26 cellular contexts compared by ENCODE assay signal in genomic region chr3:128179474-128179819, GRCh38. TPM values are rescaled to one million over a fixed set of nuclear protein-coding genes. Genes with fewer than 3 reads are reported as not detected.
DNase-seq lines count a peak whose midpoint lies in the region; ATAC-seq and TF ChIP-seq lines count a peak whose summit lies in the region.
"Had no signal": no experiment of that assay in that cellular context is flagged by ENCODE, and none has a peak within 500 bp of the region (broad histone marks: within the 10 kb centered on the region; RNA-seq: fewer than 3 reads in every experiment).

No MANE protein-coding gene starts in this region.

- POLR2A ChIA-PET in CD4-positive, alpha-beta T cell (lab: Charles Lee) = interaction anchor here (0.6 kb wide), 1 partner anchor 411 kb away, joined by 3 read pairs; no protein-coding TSS in a partner anchor

- H3K36me3 Mint-ChIP-seq in CD4-positive, alpha-beta T cell (ENCODE audit: low read depth) = peaks cover 12% of the 10 kb centered on the region
- H3K36me3 Mint-ChIP-seq in neural progenitor cell = no peaks in the 10 kb centered on the region
- H3K36me3 Mint-ChIP-seq: natural killer cell had no signal

- H3K36me3 ChIP-seq in neural progenitor cell = no peaks in the 10 kb centered on the region
- H3K36me3 ChIP-seq: WERI-Rb-1 had no signal

- no peak overlapping the region for H3K4me2 ChIP-seq in neural progenitor cell
- H3K4me2 ChIP-seq: smooth muscle cell had no signal

- DNase-seq in CD4-positive, alpha-beta T cell = no peak
- no peak for DNase-seq in fibroblast of pulmonary artery (ENCODE audit: low read depth)
- no peak for DNase-seq in neural progenitor cell (ENCODE audit: low spot score)
- DNase-seq in NCI-H345 treated with DMSO at 0.1 percent for 48 hours (lab: John Stamatoyannopoulos, UW; ENCODE audit: unreplicated experiment) = no peak
- no peak for DNase-seq in erythroblast (lab: John Stamatoyannopoulos, UW)
- DNase-seq: ACHN; activated CD8-positive, alpha-beta T cell treated with anti-CD3 and anti-CD28 coated beads for 36 hours; activated naive CD4-positive, alpha-beta T cell treated with anti-CD3 and anti-CD28 coated beads, Interleukin-2, amount 10 ng/mL, durations not matched to agents 7 days and 5 days; activated T-cell treated with anti-CD3 and anti-CD28 coated beads, Interleukin-2, amount 50 U/mL, for 24 hours; aorta; DMS 273 treated with DMSO at 0.1 percent for 48 hours; GDM1; KBM-7; MV-4-11; natural killer cell; NCI-H2081 treated with DMSO at 0.1 percent for 48 hours; NCI-H526; WERI-Rb-1 had no signal

- no peaks in the 10 kb centered on the region for H3K9me3 ChIP-seq in CD4-positive, alpha-beta T cell (ENCODE audit: control insufficient read depth, low read length)
- H3K9me3 ChIP-seq in neural progenitor cell (ENCODE audit: low read depth) = no peaks in the 10 kb centered on the region

- peak overlapping the region; percentile 20 for H3K27ac Mint-ChIP-seq in CD4-positive, alpha-beta T cell
- no peak overlapping the region for H3K27ac Mint-ChIP-seq in neural progenitor cell
- H3K27ac Mint-ChIP-seq: activated CD8-positive, alpha-beta T cell treated with anti-CD3 and anti-CD28 coated beads for 36 hours; activated naive CD4-positive, alpha-beta T cell treated with anti-CD3 and anti-CD28 coated beads, Interleukin-2, amount 10 ng/mL, durations not matched to agents 7 days and 5 days; activated T-cell treated with anti-CD3 and anti-CD28 coated beads, Interleukin-2, amount 50 U/mL, for 24 hours; memory B cell; natural killer cell; progenitor cell of endocrine pancreas had no signal

- H3K27me3 Mint-ChIP-seq in CD4-positive, alpha-beta T cell = no peaks in the 10 kb centered on the region
- peaks cover 7% of the 10 kb centered on the region for H3K27me3 Mint-ChIP-seq in neural progenitor cell (ENCODE audit: insufficient read depth, low read depth)
- H3K27me3 Mint-ChIP-seq: activated CD8-positive, alpha-beta T cell treated with anti-CD3 and anti-CD28 coated beads for 36 hours; activated naive CD4-positive, alpha-beta T cell treated with anti-CD3 and anti-CD28 coated beads, Interleukin-2, amount 10 ng/mL, durations not matched to agents 7 days and 5 days; activated T-cell treated with anti-CD3 and anti-CD28 coated beads, Interleukin-2, amount 50 U/mL, for 24 hours; memory B cell had no signal

- intact Hi-C loops in CD4-positive, alpha-beta T cell (cut with DNase I, micrococcal nuclease) = loop anchor here in 1 of 2 experiments (10.0 kb wide), 1 partner anchor 315 kb away; the partner anchor contains the start of gene GATA2

- peaks cover 63% of the 10 kb centered on the region for H3K4me1 Mint-ChIP-seq in CD4-positive, alpha-beta T cell (ENCODE audit: low read depth)
- peaks cover 39% of the 10 kb centered on the region for H3K4me1 Mint-ChIP-seq in neural progenitor cell

- H3K9me3 Mint-ChIP-seq in CD4-positive, alpha-beta T cell = no peaks in the 10 kb centered on the region
- no peaks in the 10 kb centered on the region for H3K9me3 Mint-ChIP-seq in neural progenitor cell
- H3K9me3 Mint-ChIP-seq: activated CD8-positive, alpha-beta T cell treated with anti-CD3 and anti-CD28 coated beads for 36 hours; activated naive CD4-positive, alpha-beta T cell treated with anti-CD3 and anti-CD28 coated beads, Interleukin-2, amount 10 ng/mL, durations not matched to agents 7 days and 5 days; activated T-cell treated with anti-CD3 and anti-CD28 coated beads, Interleukin-2, amount 50 U/mL, for 24 hours; natural killer cell had no signal

- no peak for TF ChIP-seq CTCF in CD4-positive, alpha-beta T cell (IDR thresholded peaks at IDR 0.05)
- no peak for TF ChIP-seq CTCF in fibroblast of pulmonary artery (IDR thresholded peaks at IDR 0.05; ENCODE audit: low read length, missing control alignments)
- TF ChIP-seq CTCF in neural progenitor cell (IDR thresholded peaks at IDR 0.05) = no peak

- CTCF ChIA-PET in CD4-positive, alpha-beta T cell (lab: Charles Lee) = no interaction called here

- no peaks in the 10 kb centered on the region for H4K20me1 ChIP-seq in neural progenitor cell (ENCODE audit: low read depth)

- peaks cover 23% of the 10 kb centered on the region for H3K4me1 ChIP-seq in neural progenitor cell

- no peaks in the 10 kb centered on the region for H3F3A ChIP-seq in neural progenitor cell (ENCODE audit: low read depth)

- no peak overlapping the region for H3K4me3 Mint-ChIP-seq in CD4-positive, alpha-beta T cell
- no peak overlapping the region for H3K4me3 Mint-ChIP-seq in neural progenitor cell
- H3K4me3 Mint-ChIP-seq: activated CD8-positive, alpha-beta T cell treated with anti-CD3 and anti-CD28 coated beads for 36 hours; activated naive CD4-positive, alpha-beta T cell treated with anti-CD3 and anti-CD28 coated beads, Interleukin-2, amount 10 ng/mL, durations not matched to agents 7 days and 5 days; activated T-cell treated with anti-CD3 and anti-CD28 coated beads, Interleukin-2, amount 50 U/mL, for 24 hours; memory B cell; natural killer cell had no signal

- H3K27me3 ChIP-seq in CD4-positive, alpha-beta T cell (ENCODE audit: control insufficient read depth, insufficient read depth, low read length) = no peaks in the 10 kb centered on the region
- no peaks in the 10 kb centered on the region for H3K27me3 ChIP-seq in neural progenitor cell

- no peak overlapping the region for H3K9ac ChIP-seq in neural progenitor cell

- no peak overlapping the region for H3K27ac ChIP-seq in CD4-positive, alpha-beta T cell (ENCODE audit: low read depth, low read length)
- no peak overlapping the region for H3K27ac ChIP-seq in neural progenitor cell
- H3K27ac ChIP-seq: C4-2B, HL-60, WERI-Rb-1 had no signal

- no peak for TF ChIP-seq POLR2A in erythroblast (IDR thresholded peaks at IDR 0.05; ENCODE audit: low read length)

- H2AFZ ChIP-seq in neural progenitor cell (replicated peaks) = peak overlapping the region; percentile 45

- no peaks in the 10 kb centered on the region for H3K79me2 ChIP-seq in neural progenitor cell (ENCODE audit: low read depth)

- H3K4me3 ChIP-seq in fibroblast of pulmonary artery (replicated peaks; ENCODE audit: low read depth, low read length) = peak overlapping the region; percentile 12
- no peak overlapping the region for H3K4me3 ChIP-seq in neural progenitor cell
- H3K4me3 ChIP-seq: smooth muscle cell had no signal

- no peak for ATAC-seq in CD4-positive, alpha-beta T cell (ENCODE audit: poor library complexity)
- ATAC-seq in SK-N-SH treated with all-trans-retinoic acid at 6 μM for 48 hours (peak; percentile 70), GM21515 (IDR thresholded peaks at IDR 0.05; ENCODE audit: unreplicated experiment) (no peak), GM18858 (IDR thresholded peaks at IDR 0.05; ENCODE audit: unreplicated experiment) (no peak)
- ATAC-seq: activated CD8-positive, alpha-beta T cell treated with anti-CD3 and anti-CD28 coated beads for 36 hours; natural killer cell had no signal

TF ChIP-seq in SK-N-SH treated with all-trans-retinoic acid at 6 μM for 48 hours, 23 proteins besides CTCF, POLR2A, EP300 and RAD21:
- TF ChIP-seq PPARA (CRISPR knock-in tag; IDR thresholded peaks at IDR 0.05; ENCODE audit: borderline replicate concordance) = no peak

RNA-seq across cellular contexts. Expression of gene EEFSEC, which starts 26.2 kb away (rescaled TPM):
- 10 to 100 TPM; 13.1 to 13.9 TPM for total RNA-seq in CD4-positive, alpha-beta T cell
- 0.92 and 5.8 TPM in 2 replicates for total RNA-seq in neural progenitor cell (ENCODE audit: low replicate concordance)

RNA-seq across cellular contexts. Expression of gene RUVBL1, which starts 55.8 kb away (rescaled TPM):
- 1 to 10 TPM; 5.6 to 7.7 TPM for total RNA-seq in CD4-positive, alpha-beta T cell
- total RNA-seq in neural progenitor cell (ENCODE audit: low replicate concordance) = 91.4 and 110 TPM in 2 replicates

Comparison
In these comparisons a context has a peak if more than half of its experiments do, and no peak if none do; other contexts are left out.
1. RNA of gene RUVBL1, which starts 55.8 kb away (total RNA-seq): 91.4 to 110 TPM in neural progenitor cell; 5.6 to 7.7 TPM in CD4-positive, alpha-beta T cell; every median in the first group is over 10 times any median in the second.